In the genomic region with DNA sequence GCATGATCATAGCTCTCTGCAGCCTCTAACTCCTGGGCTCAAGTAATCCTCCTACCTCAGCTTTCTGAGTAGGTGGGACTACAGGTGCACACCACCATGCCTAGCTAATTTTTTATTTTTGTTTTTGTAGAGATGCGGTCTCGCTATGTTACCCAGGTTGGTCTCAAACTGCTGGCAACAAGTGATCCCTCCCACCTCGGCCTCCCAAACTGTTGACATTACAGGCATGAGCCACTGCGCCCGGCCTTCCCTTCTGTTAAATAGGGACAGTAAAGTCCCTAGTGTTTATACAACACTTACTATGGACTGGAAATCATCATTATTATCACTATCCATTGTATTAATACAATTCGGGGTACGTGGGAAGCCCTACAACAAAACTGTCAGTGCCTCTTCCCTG, we compare ENCODE assay signal across 21 cellular contexts. TPM values are rescaled to one million over a fixed set of nuclear protein-coding genes. Genes with fewer than 3 reads are reported as not detected.
A peak's percentile ranks its signal among the peaks of the same experiment; 100 is the strongest.
DNase-seq lines count a peak whose midpoint lies in the region; ATAC-seq and TF ChIP-seq lines count a peak whose summit lies in the region.
"Had no signal": no experiment of that assay in that cellular context is flagged by ENCODE, and none has a peak within 500 bp of the region (broad histone marks: within the 10 kb centered on the region; RNA-seq: fewer than 3 reads in every experiment).

No MANE protein-coding gene starts in this region.

- no peaks in the 10 kb centered on the region for H3K9me3 Mint-ChIP-seq in activated naive CD4-positive, alpha-beta T cell treated with anti-CD3 and anti-CD28 coated beads, Interleukin-2, amount 50 U/mL, for 72 hours
- no peaks in the 10 kb centered on the region for H3K9me3 Mint-ChIP-seq in activated naive CD4-positive, alpha-beta T cell treated with anti-CD3 and anti-CD28 coated beads for 36 hours
- H3K9me3 Mint-ChIP-seq: CD4-positive, alpha-beta T cell; IgD-negative memory B cell had no signal

- no peak for DNase-seq in activated naive CD4-positive, alpha-beta T cell treated with anti-CD3 and anti-CD28 coated beads, Interleukin-2, amount 50 U/mL, for 72 hours (ENCODE audit: low spot score in 2 of 2)
- DNase-seq in activated naive CD4-positive, alpha-beta T cell treated with anti-CD3 and anti-CD28 coated beads for 36 hours: no peak
- DNase-seq in ascending aorta (ENCODE audit: low spot score in 2 of 2) (no peak), germinal center (ENCODE audit: low spot score) (no peak), NCI-H2171 treated with DMSO at 0.1 percent for 48 hours (lab: John Stamatoyannopoulos, UW) (no peak)
- no peak for DNase-seq in effector memory CD4-positive, alpha-beta T cell
- DNase-seq: ACHN; CD4-positive, alpha-beta T cell; COR-L47; DND-41; MV-4-11; NCI-H526 treated with DMSO at 0.1 percent for 48 hours; OCI-M1 had no signal

- H3K27ac ChIP-seq in ascending aorta (peak overlapping the region; percentile 75 to 98), muscle layer of colon (ENCODE audit: low read depth, low read length) (peak overlapping the region; percentile 82), stomach smooth muscle (ENCODE audit: low read length) (peak overlapping the region; percentile 98)
- no peak overlapping the region for H3K27ac ChIP-seq in effector memory CD4-positive, alpha-beta T cell (ENCODE audit: insufficient read depth, low read length, poor library complexity, severe bottlenecking)
- H3K27ac ChIP-seq: 22Rv1 had no signal

- H3K4me1 ChIP-seq in ascending aorta: peaks cover 28 to 75% of the 10 kb centered on the region in 2 donors
- H3K4me1 ChIP-seq in muscle layer of colon (ENCODE audit: insufficient read depth, low read length): peaks cover 46% of the 10 kb centered on the region
- peaks cover 84% of the 10 kb centered on the region for H3K4me1 ChIP-seq in stomach smooth muscle (ENCODE audit: control insufficient read depth, insufficient read depth, low read length)
- H3K4me1 ChIP-seq in effector memory CD4-positive, alpha-beta T cell (ENCODE audit: control insufficient read depth, insufficient read depth, low read length, poor library complexity, severe bottlenecking): no peaks in the 10 kb centered on the region

- H3K36me3 Mint-ChIP-seq in activated naive CD4-positive, alpha-beta T cell treated with anti-CD3 and anti-CD28 coated beads, Interleukin-2, amount 50 U/mL, for 72 hours: no peaks in the 10 kb centered on the region
- no peaks in the 10 kb centered on the region for H3K36me3 Mint-ChIP-seq in activated naive CD4-positive, alpha-beta T cell treated with anti-CD3 and anti-CD28 coated beads for 36 hours (ENCODE audit: low read depth)

- H3K4me3 Mint-ChIP-seq in activated naive CD4-positive, alpha-beta T cell treated with anti-CD3 and anti-CD28 coated beads for 36 hours: no peak overlapping the region
- H3K4me3 Mint-ChIP-seq: CD4-positive, alpha-beta T cell; IgD-negative memory B cell had no signal

- H3K9me3 ChIP-seq in ascending aorta (no peaks in the 10 kb centered on the region), muscle layer of colon (ENCODE audit: low read length) (no peaks in the 10 kb centered on the region), stomach smooth muscle (ENCODE audit: control insufficient read depth in 2 of 2, low read length in 2 of 2) (no peaks in the 10 kb centered on the region)
- no peaks in the 10 kb centered on the region for H3K9me3 ChIP-seq in effector memory CD4-positive, alpha-beta T cell (ENCODE audit: control insufficient read depth, low read length)
- H3K9me3 ChIP-seq: BLaER1 had no signal

- peaks cover 98 to 100% of the 10 kb centered on the region in 2 donors for H3K36me3 ChIP-seq in ascending aorta
- H3K36me3 ChIP-seq in muscle layer of colon (ENCODE audit: insufficient read depth, low read length): peaks cover 83% of the 10 kb centered on the region
- H3K36me3 ChIP-seq in stomach smooth muscle (ENCODE audit: control insufficient read depth in 2 of 2, insufficient read depth in 2 of 2, low read length in 2 of 2): peaks cover 67 to 71% of the 10 kb centered on the region in 2 donors
- no peaks in the 10 kb centered on the region for H3K36me3 ChIP-seq in effector memory CD4-positive, alpha-beta T cell (ENCODE audit: control insufficient read depth, insufficient read depth, low read length)

- H3K27me3 ChIP-seq in ascending aorta (no peaks in the 10 kb centered on the region), muscle layer of colon (ENCODE audit: control insufficient read depth in 1 of 2, insufficient read depth in 2 of 2, low read length in 2 of 2) (no peaks in the 10 kb centered on the region), stomach smooth muscle (ENCODE audit: control insufficient read depth in 1 of 2, insufficient read depth in 2 of 2, low read length in 2 of 2) (no peaks in the 10 kb centered on the region)
- no peaks in the 10 kb centered on the region for H3K27me3 ChIP-seq in effector memory CD4-positive, alpha-beta T cell (replicated peaks; ENCODE audit: control insufficient read depth, insufficient read depth, low read length, poor library complexity, severe bottlenecking)
- H3K27me3 ChIP-seq: BLaER1 had no signal

- peak overlapping the region; percentile 43 to 45 for H3K27ac Mint-ChIP-seq in activated naive CD4-positive, alpha-beta T cell treated with anti-CD3 and anti-CD28 coated beads, Interleukin-2, amount 50 U/mL, for 72 hours
- H3K27ac Mint-ChIP-seq in activated naive CD4-positive, alpha-beta T cell treated with anti-CD3 and anti-CD28 coated beads for 36 hours: no peak overlapping the region
- H3K27ac Mint-ChIP-seq: CD4-positive, alpha-beta T cell; IgD-negative memory B cell had no signal

- H3K4me1 Mint-ChIP-seq in activated naive CD4-positive, alpha-beta T cell treated with anti-CD3 and anti-CD28 coated beads for 36 hours (ENCODE audit: low read depth): no peaks in the 10 kb centered on the region

- no peak overlapping the region for H3K4me3 ChIP-seq in ascending aorta
- H3K4me3 ChIP-seq in muscle layer of colon (ENCODE audit: low read depth in 1 of 2, low read length in 2 of 2): peak overlapping the region; percentile 54 to 86
- H3K4me3 ChIP-seq in stomach smooth muscle (ENCODE audit: low read length in 2 of 2): peak overlapping the region; percentile 94 to 95
- no peak overlapping the region for H3K4me3 ChIP-seq in effector memory CD4-positive, alpha-beta T cell (ENCODE audit: insufficient read depth, low read depth, low read length, poor library complexity, severe bottlenecking)
- H3K4me3 ChIP-seq: BLaER1, GM12878 had no signal

- no peak for TF ChIP-seq CTCF in ascending aorta (IDR thresholded peaks at IDR 0.05)

- H3K27me3 Mint-ChIP-seq in activated naive CD4-positive, alpha-beta T cell treated with anti-CD3 and anti-CD28 coated beads for 36 hours (ENCODE audit: low read depth): no peaks in the 10 kb centered on the region
- H3K27me3 Mint-ChIP-seq: CD4-positive, alpha-beta T cell; IgD-negative memory B cell had no signal

- no peak for ATAC-seq in activated naive CD4-positive, alpha-beta T cell treated with anti-CD3 and anti-CD28 coated beads, Interleukin-2, amount 50 U/mL, for 72 hours
- ATAC-seq: GM12878 had no signal

- intact Hi-C loops in activated naive CD4-positive, alpha-beta T cell treated with anti-CD3 and anti-CD28 coated beads for 36 hours (cut with micrococcal nuclease): no loop called here
- intact Hi-C loops in ascending aorta (cut with DNase I): no loop called here

- CTCF ChIA-PET in activated naive CD4-positive, alpha-beta T cell treated with anti-CD3 and anti-CD28 coated beads for 36 hours (lab: Charles Lee): no interaction called here

- H3K9ac ChIP-seq in muscle layer of colon (ENCODE audit: low read length): peak overlapping the region; percentile 87
- H3K9ac ChIP-seq in stomach smooth muscle (ENCODE audit: low read length in 2 of 2): peak overlapping the region in 1 of 2 donors; percentile 54
- H3K9ac ChIP-seq: BLaER1 had no signal

RNA-seq across cellular contexts. Expression of a gene that starts 12.6 kb away (rescaled TPM):
- 10 to 100 TPM in 1 of 2 donors, 1 to 10 TPM in 1; 7.0 to 10.2 TPM for total RNA-seq in activated naive CD4-positive, alpha-beta T cell treated with anti-CD3 and anti-CD28 coated beads, Interleukin-2, amount 50 U/mL, for 72 hours
- 10 to 100 TPM in 1 of 2 experiments, 1 to 10 TPM in 1; 9.3 to 11.0 TPM for total RNA-seq in activated naive CD4-positive, alpha-beta T cell treated with anti-CD3 and anti-CD28 coated beads for 36 hours
- 1,262 TPM for total RNA-seq in ascending aorta

RNA-seq across cellular contexts. Expression of a gene that starts 13.6 kb away (rescaled TPM):
- total RNA-seq in activated naive CD4-positive, alpha-beta T cell treated with anti-CD3 and anti-CD28 coated beads, Interleukin-2, amount 50 U/mL, for 72 hours: 100 to 1,000 TPM in 1 of 2 donors, 10 to 100 TPM in 1; 32.5 to 128 TPM
- total RNA-seq in activated naive CD4-positive, alpha-beta T cell treated with anti-CD3 and anti-CD28 coated beads for 36 hours: 10 to 100 TPM; 46.2 to 47.6 TPM
- 671 TPM for total RNA-seq in ascending aorta

RNA-seq across cellular contexts. Expression of a gene that starts 28.0 kb away (rescaled TPM):
- total RNA-seq in activated naive CD4-positive, alpha-beta T cell treated with anti-CD3 and anti-CD28 coated beads, Interleukin-2, amount 50 U/mL, for 72 hours: under 1 TPM; 0.32 to 0.43 TPM
- under 1 TPM; 0.12 to 0.17 TPM for total RNA-seq in activated naive CD4-positive, alpha-beta T cell treated with anti-CD3 and anti-CD28 coated beads for 36 hours
- 1.3 TPM for total RNA-seq in ascending aorta

RNA-seq across cellular contexts. Expression of a gene that starts 45.6 kb away (rescaled TPM):
- not detected for total RNA-seq in activated naive CD4-positive, alpha-beta T cell treated with anti-CD3 and anti-CD28 coated beads, Interleukin-2, amount 50 U/mL, for 72 hours
- not detected for total RNA-seq in activated naive CD4-positive, alpha-beta T cell treated with anti-CD3 and anti-CD28 coated beads for 36 hours
- not detected for total RNA-seq in ascending aorta
- total RNA-seq: CD4-positive, alpha-beta T cell; GM12878; H4; M059J had no signal

Comparison
In these comparisons a context has a peak if more than half of its experiments do, and no peak if none do; other contexts are left out.
1. H3K4me3 ChIP-seq: peak in muscle layer of colon (2 of 2) and stomach smooth muscle (2 of 2); none in ascending aorta (0 of 2) and effector memory CD4-positive, alpha-beta T cell (single experiment).
2. RNA of a gene that starts 12.6 kb away (total RNA-seq): 1,262 TPM in ascending aorta (single experiment); 9.3 to 11.0 TPM in activated naive CD4-positive, alpha-beta T cell treated with anti-CD3 and anti-CD28 coated beads for 36 hours and 7.0 to 10.2 TPM in activated naive CD4-positive, alpha-beta T cell treated with anti-CD3 and anti-CD28 coated beads, Interleukin-2, amount 50 U/mL, for 72 hours; every median in the first group is over 100 times any median in the second.